In genomic region chr21:43341349-43342163, GRCh38 we compare ENCODE assay signal across 1 cellular context.
TF ChIP-seq lines count a peak whose summit lies in the region.

No MANE protein-coding gene starts in this region.

TF ChIP-seq in IMR-90, 13 proteins besides CTCF, POLR2A, EP300 and RAD21 (continued from another document):
- TF ChIP-seq ELK1 (IDR thresholded peaks at IDR 0.05; ENCODE audit: borderline replicate concordance, low read depth, low read length) (no peak), MAZ (IDR thresholded peaks at IDR 0.05; ENCODE audit: borderline replicate concordance, low read depth, low read length) (no peak), MXI1 (IDR thresholded peaks at IDR 0.05; ENCODE audit: borderline replicate concordance, low read depth, low read length) (no peak), FOS (IDR thresholded peaks at IDR 0.05; ENCODE audit: low read depth, low read length) (no peak)
